In the genomic region with DNA sequence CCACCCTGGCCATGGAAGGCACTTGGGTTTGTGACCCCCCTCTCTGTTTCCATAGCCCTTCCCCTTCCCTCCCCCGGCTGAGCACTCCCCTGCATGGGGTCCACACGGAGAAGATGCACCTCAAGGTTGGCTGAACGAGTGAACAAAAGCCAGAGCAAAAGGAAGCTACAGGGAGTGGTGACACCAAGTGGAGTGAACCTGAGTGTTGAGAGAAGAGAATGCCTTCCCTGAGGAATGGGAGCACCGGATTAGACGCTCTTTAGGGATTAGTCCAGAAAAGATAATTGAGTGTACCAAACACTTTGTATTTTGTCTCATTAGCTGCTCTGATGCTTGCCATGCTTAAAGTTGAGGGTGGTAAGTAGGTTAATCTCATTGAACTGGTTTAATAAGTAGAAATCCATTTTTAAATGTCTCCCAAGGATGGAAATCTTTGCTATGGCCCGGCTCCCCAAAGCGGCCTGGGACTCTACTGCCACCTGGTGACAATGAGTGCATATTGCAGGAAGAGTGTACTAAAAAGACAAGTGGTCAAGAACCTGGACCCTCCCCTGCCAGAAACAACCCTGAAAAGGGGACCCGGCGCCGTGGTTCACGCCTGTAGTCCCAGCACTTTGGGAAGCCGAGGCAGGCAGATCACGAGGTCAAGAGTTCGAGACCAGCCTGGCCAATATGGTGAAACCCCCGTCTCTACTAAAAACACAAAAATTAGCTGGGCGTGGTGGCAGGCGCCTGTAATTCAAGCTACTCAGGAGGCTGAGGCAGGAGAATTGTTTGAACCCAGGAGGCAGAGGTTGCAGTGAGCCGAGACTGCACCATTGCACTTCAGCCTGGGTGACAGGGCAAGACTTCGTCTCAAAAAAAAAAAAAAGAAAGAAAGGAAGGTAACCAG, we compare ENCODE assay signal across 8 cellular contexts.
DNase-seq lines count a peak whose midpoint lies in the region; ATAC-seq and TF ChIP-seq lines count a peak whose summit lies in the region.

No MANE protein-coding gene starts in this region.

- H3K27ac Mint-ChIP-seq in naive B cell = no peak overlapping the region

- peaks cover 3 to 9% (median 5%) of the 10 kb centered on the region in 3 donors for H3K4me1 Mint-ChIP-seq in naive B cell

- TF ChIP-seq CTCF in cardiac muscle cell (IDR thresholded peaks at IDR 0.05; ENCODE audit: low read depth, low read length) (peak; percentile 62), astrocyte of the cerebellum (IDR thresholded peaks at IDR 0.05; ENCODE audit: low read depth, low read length, missing control alignments) (peak; percentile 53)

- H3K9me3 ChIP-seq in cardiac muscle cell (ENCODE audit: low read depth) = no peaks in the 10 kb centered on the region

- H3K4me3 ChIP-seq in cardiac muscle cell (no peak overlapping the region), astrocyte of the cerebellum (ENCODE audit: low read depth, low read length) (no peak overlapping the region)

- in situ Hi-C loops in astrocyte of the cerebellum (cut with HindIII; ENCODE audit: low sequenced_read_pairs) = no loop called here

- no peaks in the 10 kb centered on the region for H3K36me3 ChIP-seq in cardiac muscle cell

- H3K27me3 Mint-ChIP-seq in naive B cell = peaks cover 28 to 60% (median 36%) of the 10 kb centered on the region in 3 donors

- H3K27ac ChIP-seq in cardiac muscle cell = no peak overlapping the region

- DNase-seq in cardiac muscle cell (ENCODE audit: low read depth in 1 of 2, low spot score in 1 of 2) (peak in 1 of 2 donors; percentile 29), cardiac septum (ENCODE audit: low spot score) (no peak), NCI-H146 treated with DMSO at 0.1 percent for 48 hours (lab: John Stamatoyannopoulos, UW; ENCODE audit: unreplicated experiment) (peak; percentile 0), astrocyte of the cerebellum (ENCODE audit: low read depth) (no peak), naive B cell (peak; percentile 21), middle frontal gyrus (ENCODE audit: extremely low spot score, low spot score) (no peak)

- ATAC-seq in naive B cell (ENCODE audit: low read depth in 2 of 2) (no peak), HG02610 (IDR thresholded peaks at IDR 0.05; ENCODE audit: unreplicated experiment) (no peak), GM19351 (IDR thresholded peaks at IDR 0.05; ENCODE audit: unreplicated experiment) (no peak)

- peaks cover 0 to 10% (median 3%) of the 10 kb centered on the region in 7 donors for H3K9me3 Mint-ChIP-seq in naive B cell

- no peak overlapping the region for H3K4me3 Mint-ChIP-seq in naive B cell

- H3K4me1 ChIP-seq in cardiac muscle cell (ENCODE audit: low read depth) = no peaks in the 10 kb centered on the region

- H3K27me3 ChIP-seq in cardiac muscle cell = no peaks in the 10 kb centered on the region

- intact Hi-C loops in cardiac septum (cut with DNase I) = no loop called here

- H3K36me3 Mint-ChIP-seq in naive B cell = peaks cover 0 to 9% of the 10 kb centered on the region in 2 donors

Comparison
In these comparisons a context has a peak if more than half of its experiments do, and no peak if none do; other contexts are left out.
1. DNase-seq: peak in NCI-H146 treated with DMSO at 0.1 percent for 48 hours (single experiment) and naive B cell (single experiment); none in cardiac septum (single experiment), astrocyte of the cerebellum (single experiment) and middle frontal gyrus (single experiment).